In the genomic region with DNA sequence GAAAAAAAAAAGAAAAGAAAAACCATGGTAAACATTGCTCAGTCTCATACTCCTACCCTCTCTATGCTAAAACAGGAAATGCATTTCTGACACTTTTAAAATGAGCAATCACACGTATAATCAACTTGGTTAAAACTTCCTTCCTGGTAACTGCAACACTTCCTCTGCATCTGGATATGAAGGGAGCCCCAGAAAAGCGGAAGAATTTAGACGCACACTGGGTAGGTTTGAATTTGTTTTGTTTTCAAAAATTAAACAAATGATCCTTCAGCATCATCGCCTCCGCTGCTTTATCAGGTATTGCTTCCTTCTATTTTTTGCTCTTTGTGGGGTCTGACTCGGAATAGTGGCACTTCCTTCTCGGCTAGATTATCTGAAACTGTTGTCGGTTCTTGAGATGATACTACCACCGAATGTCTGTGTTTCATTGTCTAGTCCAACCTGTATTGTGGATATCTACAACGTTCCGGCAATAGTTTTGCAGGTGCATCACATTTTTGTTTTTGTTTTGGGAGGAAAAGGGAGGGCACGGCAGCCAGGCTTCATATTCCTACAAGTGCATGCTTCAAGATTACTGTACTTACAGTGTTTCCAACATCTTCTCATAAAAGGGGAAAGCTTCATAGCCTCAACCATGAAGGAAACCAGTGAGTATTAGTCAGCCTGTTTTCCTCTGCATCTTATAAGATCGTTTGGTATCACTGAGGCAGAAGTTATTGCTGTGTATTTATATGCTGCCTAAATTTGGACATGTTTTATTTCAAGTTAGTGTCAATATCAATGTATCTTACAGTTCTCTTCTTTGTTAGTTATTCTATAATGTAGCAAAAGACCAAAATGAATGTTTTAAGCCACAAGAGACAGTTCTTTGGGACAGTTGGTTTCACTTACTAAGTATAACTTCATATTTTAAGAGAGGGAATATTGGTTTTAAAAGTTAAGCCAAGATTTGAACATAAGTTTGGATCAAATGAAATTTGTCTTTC, we compare ENCODE assay signal across 8 cellular contexts. TPM values are rescaled to one million over a fixed set of nuclear protein-coding genes. Genes with fewer than 3 reads are reported as not detected.
A peak's percentile ranks its signal among the peaks of the same experiment; 100 is the strongest.
DNase-seq lines count a peak whose midpoint lies in the region; ATAC-seq and TF ChIP-seq lines count a peak whose summit lies in the region.

Gene PIK3CG (plus strand): TSS at position 153 of the 986 bp plus-strand sequence. CDS start 2,280 bp downstream, outside the sequence.

- H3K27me3 ChIP-seq in GM06990 (replicated peaks; ENCODE audit: control insufficient read depth, insufficient read depth, low read length) = no peaks in the 10 kb centered on the region

- peak; percentile 51 for DNase-seq in GM06990 (ENCODE audit: extremely low read depth, insufficient read length)
- DNase-seq in activated naive CD8-positive, alpha-beta T cell treated with anti-CD3 and anti-CD28 coated beads, Interleukin-2, amount 10 ng/mL, durations not matched to agents 7 days and 5 days = no peak
- peak in 6 of 10 donors; percentile 13 to 75 (median 47) for DNase-seq in naive thymus-derived CD8-positive, alpha-beta T cell
- no peak for DNase-seq in stimulated activated CD4-positive, alpha-beta T cell treated with anti-CD3 and anti-CD28 coated beads, Interleukin-1b, Interleukin-23, amount 100 ng/mL, for 48 hours
- no peak for DNase-seq in putamen (ENCODE audit: low spot score)
- DNase-seq in NCI-H524 (lab: John Stamatoyannopoulos, UW) = no peak

- H3K4me3 Mint-ChIP-seq in activated naive CD8-positive, alpha-beta T cell treated with anti-CD3 and anti-CD28 coated beads, Interleukin-2, amount 10 ng/mL, durations not matched to agents 7 days and 5 days = peak within 1 kb of the TSS; percentile 95
- peak within 1 kb of the TSS; percentile 83 to 95 (median 92) for H3K4me3 Mint-ChIP-seq in naive thymus-derived CD8-positive, alpha-beta T cell

- H3K9me3 Mint-ChIP-seq in activated naive CD8-positive, alpha-beta T cell treated with anti-CD3 and anti-CD28 coated beads, Interleukin-2, amount 10 ng/mL, durations not matched to agents 7 days and 5 days = peaks cover 4% of the 10 kb centered on the region
- no peaks in the 10 kb centered on the region for H3K9me3 Mint-ChIP-seq in naive thymus-derived CD8-positive, alpha-beta T cell

- H3K36me3 ChIP-seq in GM06990 (ENCODE audit: control insufficient read depth, insufficient read depth, low read length) = peaks cover 10% of the 10 kb centered on the region

- ATAC-seq in GM21367 (IDR thresholded peaks at IDR 0.05; ENCODE audit: unreplicated experiment) (peak; percentile 53), HG03575 (IDR thresholded peaks at IDR 0.05; ENCODE audit: extremely low read depth, insufficient number of reproducible peaks, low FRiP score, unreplicated experiment) (peak; percentile 37)
- peak; percentile 91 for ATAC-seq in activated naive CD8-positive, alpha-beta T cell treated with anti-CD3 and anti-CD28 coated beads, Interleukin-2, amount 10 ng/mL, durations not matched to agents 7 days and 5 days (ENCODE audit: low read depth)
- peak; percentile 94 to 96 for ATAC-seq in naive thymus-derived CD8-positive, alpha-beta T cell

- no peaks in the 10 kb centered on the region for H3K27me3 Mint-ChIP-seq in activated naive CD8-positive, alpha-beta T cell treated with anti-CD3 and anti-CD28 coated beads, Interleukin-2, amount 10 ng/mL, durations not matched to agents 7 days and 5 days
- no peaks in the 10 kb centered on the region for H3K27me3 Mint-ChIP-seq in naive thymus-derived CD8-positive, alpha-beta T cell

- peak within 1 kb of the TSS; percentile 65 for H3K4me3 ChIP-seq in GM06990 (replicated peaks; ENCODE audit: low read depth, low read length)

- H3K27ac Mint-ChIP-seq in activated naive CD8-positive, alpha-beta T cell treated with anti-CD3 and anti-CD28 coated beads, Interleukin-2, amount 10 ng/mL, durations not matched to agents 7 days and 5 days = peak within 1 kb of the TSS; percentile 97
- H3K27ac Mint-ChIP-seq in naive thymus-derived CD8-positive, alpha-beta T cell = peak within 1 kb of the TSS; percentile 89 to 95 (median 94)

- no peak for TF ChIP-seq CTCF in GM06990 (IDR thresholded peaks at IDR 0.05; ENCODE audit: insufficient read depth, low read length, poor library complexity, severe bottlenecking)

- peaks cover 31% of the 10 kb centered on the region for H3K36me3 Mint-ChIP-seq in activated naive CD8-positive, alpha-beta T cell treated with anti-CD3 and anti-CD28 coated beads, Interleukin-2, amount 10 ng/mL, durations not matched to agents 7 days and 5 days
- H3K36me3 Mint-ChIP-seq in naive thymus-derived CD8-positive, alpha-beta T cell = peaks cover 6 to 35% (median 34%) of the 10 kb centered on the region in 3 donors

- peaks cover 39% of the 10 kb centered on the region for H3K4me1 Mint-ChIP-seq in activated naive CD8-positive, alpha-beta T cell treated with anti-CD3 and anti-CD28 coated beads, Interleukin-2, amount 10 ng/mL, durations not matched to agents 7 days and 5 days
- peaks cover 25 to 79% (median 74%) of the 10 kb centered on the region in 4 donors for H3K4me1 Mint-ChIP-seq in naive thymus-derived CD8-positive, alpha-beta T cell

- POLR2A ChIA-PET in activated naive CD8-positive, alpha-beta T cell treated with anti-CD3 and anti-CD28 coated beads, Interleukin-2, amount 10 ng/mL, durations not matched to agents 7 days and 5 days (lab: Charles Lee) = interaction anchor here (0.9 to 2.8 kb wide), 3 partner anchors 261 to 303 kb away, joined by 4 to 11 read pairs (median 10); partner anchors contain the start of gene HBP1
- POLR2A ChIA-PET in naive thymus-derived CD8-positive, alpha-beta T cell (lab: Charles Lee) = interaction anchor here (0.7 to 4.0 kb wide), 4 partner anchors 9 to 303 kb away, joined by 3 to 34 read pairs (median 6); partner anchors contain the start of genes CCDC71L and HBP1

RNA-seq across cellular contexts. Expression of gene PIK3CG, which starts in this region (rescaled TPM):
- total RNA-seq in activated naive CD8-positive, alpha-beta T cell treated with anti-CD3 and anti-CD28 coated beads, Interleukin-2, amount 10 ng/mL, durations not matched to agents 7 days and 5 days = 10 to 100 TPM; 54.1 to 55.9 TPM
- 10 to 100 TPM; 32.9 to 34.4 TPM for total RNA-seq in naive thymus-derived CD8-positive, alpha-beta T cell
- 10 to 100 TPM; 18.3 to 23.0 (median 19.5) TPM for polyA plus RNA-seq in naive thymus-derived CD8-positive, alpha-beta T cell

Comparison
In these comparisons a context has a peak if more than half of its experiments do, and no peak if none do; other contexts are left out.
1. DNase-seq: peak in GM06990 (single experiment) and naive thymus-derived CD8-positive, alpha-beta T cell (6 of 10); none in activated naive CD8-positive, alpha-beta T cell treated with anti-CD3 and anti-CD28 coated beads, Interleukin-2, amount 10 ng/mL, durations not matched to agents 7 days and 5 days (single experiment), stimulated activated CD4-positive, alpha-beta T cell treated with anti-CD3 and anti-CD28 coated beads, Interleukin-1b, Interleukin-23, amount 100 ng/mL, for 48 hours (single experiment), putamen (single experiment) and NCI-H524 (0 of 2).
2. ATAC-seq: peak in every context shown above with its lines; median percentile 95 in naive thymus-derived CD8-positive, alpha-beta T cell; 91 in activated naive CD8-positive, alpha-beta T cell treated with anti-CD3 and anti-CD28 coated beads, Interleukin-2, amount 10 ng/mL, durations not matched to agents 7 days and 5 days; 53 in GM21367; 37 in HG03575.